ENCODE assay signal across 8 cellular contexts in the genomic region with DNA sequence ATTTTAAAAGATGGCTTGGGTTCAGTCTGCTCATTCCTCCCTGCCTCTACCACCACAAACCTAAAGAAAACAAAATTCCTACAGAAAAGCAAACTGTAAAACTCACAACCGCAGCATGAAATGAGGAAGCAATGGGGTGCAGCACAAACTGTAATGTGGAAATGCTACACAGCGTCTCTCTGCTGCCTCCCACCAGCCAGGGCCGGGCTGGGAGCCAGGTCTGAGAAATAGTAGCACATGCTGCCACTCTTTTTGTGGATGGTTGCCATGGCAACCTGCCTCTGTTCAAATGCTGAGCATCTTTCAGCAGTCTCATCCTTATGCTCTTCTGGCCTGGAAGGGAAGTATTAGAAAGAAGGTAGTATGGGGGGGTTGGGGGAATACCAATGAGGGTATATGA. TPM values are rescaled to one million over a fixed set of nuclear protein-coding genes. Genes with fewer than 3 reads are reported as not detected.
A peak's percentile ranks its signal among the peaks of the same experiment; 100 is the strongest.
DNase-seq lines count a peak whose midpoint lies in the region; ATAC-seq and TF ChIP-seq lines count a peak whose summit lies in the region.

No MANE protein-coding gene starts in this region.

- H3K4me1 Mint-ChIP-seq in stimulated activated naive CD8-positive, alpha-beta T cell treated with anti-CD3 and anti-CD28 coated beads, Interleukin-15, amount 100 ng/mL, for 72 hours: peaks cover 7% of the 10 kb centered on the region

- no peak overlapping the region for H2AFZ ChIP-seq in MM.1S (ENCODE audit: low read length)

- TF ChIP-seq CTCF in MM.1S (IDR thresholded peaks at IDR 0.05; ENCODE audit: low read length): no peak

- peak; percentile 41 for ATAC-seq in HG02571 (IDR thresholded peaks at IDR 0.05; ENCODE audit: unreplicated experiment)
- ATAC-seq in stimulated activated naive CD8-positive, alpha-beta T cell treated with anti-CD3 and anti-CD28 coated beads, Interleukin-15, amount 100 ng/mL, for 72 hours: no peak

- no peaks in the 10 kb centered on the region for H3K36me3 ChIP-seq in ectodermal cell (ENCODE audit: control insufficient read depth, insufficient read depth, low read length)
- H3K36me3 ChIP-seq in MM.1S (replicated peaks; ENCODE audit: insufficient read depth, low read length): no peaks in the 10 kb centered on the region

- peak overlapping the region; percentile 57 for H3K27ac ChIP-seq in ectodermal cell (ENCODE audit: insufficient read depth, low read depth, low read length, poor library complexity, severe bottlenecking)
- H3K27ac ChIP-seq in MM.1S (ENCODE audit: low read length): no peak overlapping the region

- H3K4me2 ChIP-seq in MM.1S (ENCODE audit: low read depth, low read length): no peak overlapping the region

- 11 to 20% methylated on average over 3 of the region's 3 CpGs for WGBS in ectodermal cell, 2 experiments

- H3K9me3 ChIP-seq in ectodermal cell (ENCODE audit: control insufficient read depth, low read length) (no peaks in the 10 kb centered on the region), MM.1S (replicated peaks; ENCODE audit: insufficient read depth, low read length) (no peaks in the 10 kb centered on the region)

- no peak overlapping the region for H3K4me3 Mint-ChIP-seq in stimulated activated naive CD8-positive, alpha-beta T cell treated with anti-CD3 and anti-CD28 coated beads, Interleukin-15, amount 100 ng/mL, for 72 hours

- H3K27me3 Mint-ChIP-seq in stimulated activated naive CD8-positive, alpha-beta T cell treated with anti-CD3 and anti-CD28 coated beads, Interleukin-15, amount 100 ng/mL, for 72 hours: peaks cover 8% of the 10 kb centered on the region

- H3K27ac Mint-ChIP-seq in stimulated activated naive CD8-positive, alpha-beta T cell treated with anti-CD3 and anti-CD28 coated beads, Interleukin-15, amount 100 ng/mL, for 72 hours: no peak overlapping the region

- no peaks in the 10 kb centered on the region for H3K27me3 ChIP-seq in ectodermal cell (ENCODE audit: control insufficient read depth, insufficient read depth, low read length, poor library complexity, severe bottlenecking)
- no peaks in the 10 kb centered on the region for H3K27me3 ChIP-seq in MM.1S (replicated peaks; ENCODE audit: insufficient read depth, low read length)

- no peaks in the 10 kb centered on the region for H3F3A ChIP-seq in MM.1S (ENCODE audit: insufficient read depth, low read length)

- H3K9me2 ChIP-seq in MM.1S (replicated peaks; ENCODE audit: insufficient read depth, low read length): no peaks in the 10 kb centered on the region

- no peaks in the 10 kb centered on the region for H3K79me2 ChIP-seq in MM.1S (ENCODE audit: low read length)

- DNase-seq in ELF-1 (ENCODE audit: low read depth, low spot score) (peak; percentile 62), RKO (ENCODE audit: low spot score) (peak; percentile 25), midbrain (lab: John Stamatoyannopoulos, UW) (peak; percentile 74), HuH-7.5 (ENCODE audit: low spot score) (no peak), MM.1S (no peak)
- no peak for DNase-seq in stimulated activated naive CD8-positive, alpha-beta T cell treated with anti-CD3 and anti-CD28 coated beads, Interleukin-15, amount 100 ng/mL, for 72 hours

- no peaks in the 10 kb centered on the region for H4K20me1 ChIP-seq in MM.1S (ENCODE audit: insufficient read depth, low read length)

- no peaks in the 10 kb centered on the region for H3K9me3 Mint-ChIP-seq in stimulated activated naive CD8-positive, alpha-beta T cell treated with anti-CD3 and anti-CD28 coated beads, Interleukin-15, amount 100 ng/mL, for 72 hours

- H3K9ac ChIP-seq in MM.1S (ENCODE audit: low read length): no peak overlapping the region

- H3K4me3 ChIP-seq in ectodermal cell (ENCODE audit: insufficient read depth, low read depth, low read length) (no peak overlapping the region), MM.1S (ENCODE audit: low read length) (no peak overlapping the region)

- H3K4me1 ChIP-seq in ectodermal cell (ENCODE audit: control insufficient read depth, insufficient read depth, low read length) (peaks cover 4% of the 10 kb centered on the region), MM.1S (ENCODE audit: low read length) (no peaks in the 10 kb centered on the region)

RNA-seq across cellular contexts. Expression of a gene that starts 55.4 kb away (rescaled TPM):
- 0.19 TPM for polyA plus RNA-seq in ectodermal cell (2013, experiment 1 of 4)
- polyA plus RNA-seq in ectodermal cell (2013, experiment 2 of 4): 0.09 TPM
- polyA plus RNA-seq in ectodermal cell (2013, experiment 3 of 4): 0.11 TPM
- polyA plus RNA-seq in ectodermal cell (2013, experiment 4 of 4): not detected

Comparison
In these comparisons a context has a peak if more than half of its experiments do, and no peak if none do; other contexts are left out.
1. DNase-seq: peak in ELF-1 (single experiment), RKO (single experiment) and midbrain (single experiment); none in HuH-7.5 (single experiment), MM.1S (single experiment) and stimulated activated naive CD8-positive, alpha-beta T cell treated with anti-CD3 and anti-CD28 coated beads, Interleukin-15, amount 100 ng/mL, for 72 hours (0 of 2).